Comparison of ENCODE assay signal across 1 cellular context in genomic region chr7:137961200-137962177, GRCh38.
TF ChIP-seq lines count a peak whose summit lies in the region.

No MANE protein-coding gene starts in this region.

TF ChIP-seq in GM23338, 12 proteins besides CTCF, POLR2A, EP300 and RAD21 (continued from another document):
- no peak for TF ChIP-seq REST (IDR thresholded peaks at IDR 0.05; ENCODE audit: unreplicated experiment)
- TF ChIP-seq EZH2phosphoT487 (IDR thresholded peaks at IDR 0.05; ENCODE audit: unreplicated experiment): no peak
- TF ChIP-seq ZNF114 (CRISPR knock-in tag; IDR thresholded peaks at IDR 0.05): no peak
